24 cellular contexts compared by ENCODE assay signal in genomic region chr3:22377421-22377820, GRCh38.
DNase-seq lines count a peak whose midpoint lies in the region; ATAC-seq and FAIRE-seq lines count a peak whose summit lies in the region.
"Had no signal": no experiment of that assay in that cellular context is flagged by ENCODE, and none has a peak within 500 bp of the region (broad histone marks: within the 10 kb centered on the region; RNA-seq: fewer than 3 reads in every experiment).

No MANE protein-coding gene starts in this region.

- intact Hi-C loops in naive thymus-derived CD4-positive, alpha-beta T cell (cut with micrococcal nuclease) = no loop called here

- peaks cover 0 to 14% (median 7%) of the 10 kb centered on the region in 11 donors for H3K9me3 Mint-ChIP-seq in naive thymus-derived CD4-positive, alpha-beta T cell

- H3K36me3 ChIP-seq in naive thymus-derived CD4-positive, alpha-beta T cell (ENCODE audit: control insufficient read depth in 2 of 3, insufficient read depth in 3 of 3, low read length in 3 of 3) = no peaks in the 10 kb centered on the region
- H3K36me3 ChIP-seq: colonic mucosa, SJSA1, transverse colon had no signal

- POLR2A ChIA-PET in naive thymus-derived CD4-positive, alpha-beta T cell (lab: Charles Lee) = no interaction called here

- peaks cover 8 to 23% (median 16%) of the 10 kb centered on the region in 5 donors for H3K27me3 Mint-ChIP-seq in naive thymus-derived CD4-positive, alpha-beta T cell
- H3K27me3 Mint-ChIP-seq: CD4-positive, CD25-positive, alpha-beta regulatory T cell had no signal

- CTCF ChIA-PET in naive thymus-derived CD4-positive, alpha-beta T cell (lab: Charles Lee) = no interaction called here

- H3K9me3 ChIP-seq in naive thymus-derived CD4-positive, alpha-beta T cell (ENCODE audit: control insufficient read depth in 2 of 3, low read length in 3 of 3) = no peaks in the 10 kb centered on the region
- H3K9me3 ChIP-seq: colonic mucosa, SJSA1, transverse colon had no signal

- peaks cover 0 to 12% (median 0%) of the 10 kb centered on the region in 5 donors for H3K36me3 Mint-ChIP-seq in naive thymus-derived CD4-positive, alpha-beta T cell
- H3K36me3 Mint-ChIP-seq: CD4-positive, CD25-positive, alpha-beta regulatory T cell had no signal

- no peaks in the 10 kb centered on the region for H3K4me1 ChIP-seq in naive thymus-derived CD4-positive, alpha-beta T cell (ENCODE audit: control insufficient read depth in 2 of 2, insufficient read depth in 2 of 2, low read length in 2 of 2)
- H3K4me1 ChIP-seq: colonic mucosa, SJSA1 had no signal

- H3K4me1 Mint-ChIP-seq in naive thymus-derived CD4-positive, alpha-beta T cell = peaks cover 0 to 5% (median 3%) of the 10 kb centered on the region in 7 donors
- H3K4me1 Mint-ChIP-seq: activated CD8-positive, alpha-beta memory T cell treated with anti-CD3 and anti-CD28 coated beads, Interleukin-2, amount 10 ng/mL, durations not matched to agents 7 days and 5 days had no signal

- no peaks in the 10 kb centered on the region for H3K27me3 ChIP-seq in naive thymus-derived CD4-positive, alpha-beta T cell (ENCODE audit: control insufficient read depth in 2 of 2, insufficient read depth in 2 of 2, low read length in 2 of 2)
- H3K27me3 ChIP-seq: colonic mucosa, SJSA1 had no signal

- no peak overlapping the region for H3K27ac ChIP-seq in naive thymus-derived CD4-positive, alpha-beta T cell (ENCODE audit: low read depth, low read length)
- H3K27ac ChIP-seq: colonic mucosa, SJSA1, transverse colon had no signal

- ATAC-seq in GM19467 (IDR thresholded peaks at IDR 0.05; ENCODE audit: unreplicated experiment) (no peak), GM21576 (IDR thresholded peaks at IDR 0.05; ENCODE audit: unreplicated experiment) (no peak), GM19397 (IDR thresholded peaks at IDR 0.05; ENCODE audit: unreplicated experiment) (no peak)
- ATAC-seq in naive thymus-derived CD4-positive, alpha-beta T cell = no peak
- ATAC-seq: activated CD8-positive, alpha-beta memory T cell treated with anti-CD3 and anti-CD28 coated beads, Interleukin-2, amount 10 ng/mL, durations not matched to agents 7 days and 5 days; natural killer cell treated with Interleukin-12 subunit alpha and Interleukin-12 subunit beta and Interleukin-15 and Interleukin-18, amount 100 ng/mL, for 72 hours; stimulated activated naive CD8-positive, alpha-beta T cell treated with anti-CD3 and anti-CD28 coated beads, Interleukin-15, Interleukin-2, amounts not matched to agents 100 U/mL and 50 U/mL, for 24 hours had no signal

- peak; percentile 47 for DNase-seq in A172 (ENCODE audit: low spot score)
- DNase-seq in HTR-8/SVneo (ENCODE audit: insufficient read length, low spot score) = peak; percentile 37
- DNase-seq in astrocyte of the hippocampus (ENCODE audit: low read depth, low spot score) = peak; percentile 35
- DNase-seq in glomerular visceral epithelial cell (ENCODE audit: extremely low spot score) = peak; percentile 72
- DNase-seq in naive thymus-derived CD4-positive, alpha-beta T cell = no peak
- DNase-seq: 8988T; activated CD4-positive, CD25-positive, alpha-beta regulatory T cell treated with anti-CD3 and anti-CD28 coated beads, Interleukin-2, amount 50 U/mL, for 72 hours; activated CD8-positive, alpha-beta memory T cell treated with anti-CD3 and anti-CD28 coated beads, Interleukin-2, amount 10 ng/mL, durations not matched to agents 7 days and 5 days; activated effector memory CD4-positive, alpha-beta T cell treated with anti-CD3 and anti-CD28 coated beads, Interleukin-2, amount 50 U/mL, for 16 hours; amniotic stem cell; CD4-positive, CD25-positive, alpha-beta regulatory T cell; colonic mucosa; DMS53; glutamatergic neuron; immature natural killer cell; NCI-H345; stimulated activated naive CD8-positive, alpha-beta T cell treated with anti-CD3 and anti-CD28 coated beads, Interleukin-15, Interleukin-2, amounts not matched to agents 100 U/mL and 50 U/mL, for 24 hours; transverse colon had no signal

- no peak overlapping the region for H3K4me3 Mint-ChIP-seq in naive thymus-derived CD4-positive, alpha-beta T cell
- H3K4me3 Mint-ChIP-seq: activated CD8-positive, alpha-beta memory T cell treated with anti-CD3 and anti-CD28 coated beads, Interleukin-2, amount 10 ng/mL, durations not matched to agents 7 days and 5 days; CD4-positive, CD25-positive, alpha-beta regulatory T cell; immature natural killer cell; natural killer cell treated with Interleukin-12 subunit alpha and Interleukin-12 subunit beta and Interleukin-15 and Interleukin-18, amount 100 ng/mL, for 72 hours had no signal

- H3K27ac Mint-ChIP-seq in naive thymus-derived CD4-positive, alpha-beta T cell = no peak overlapping the region
- H3K27ac Mint-ChIP-seq: activated CD8-positive, alpha-beta memory T cell treated with anti-CD3 and anti-CD28 coated beads, Interleukin-2, amount 10 ng/mL, durations not matched to agents 7 days and 5 days; CD4-positive, CD25-positive, alpha-beta regulatory T cell; immature natural killer cell; natural killer cell treated with Interleukin-12 subunit alpha and Interleukin-12 subunit beta and Interleukin-15 and Interleukin-18, amount 100 ng/mL, for 72 hours had no signal

- no peak overlapping the region for H3K4me3 ChIP-seq in naive thymus-derived CD4-positive, alpha-beta T cell (ENCODE audit: low read length)
- H3K4me3 ChIP-seq: colonic mucosa, SJSA1, transverse colon had no signal

- FAIRE-seq in HTR-8/SVneo (lab: Jason Lieb, UNC) = no peak
- FAIRE-seq: endothelial cell of umbilical vein had no signal

Comparison
In these comparisons a context has a peak if more than half of its experiments do, and no peak if none do; other contexts are left out.
1. DNase-seq: peak in A172 (single experiment), HTR-8/SVneo (single experiment), astrocyte of the hippocampus (single experiment) and glomerular visceral epithelial cell (single experiment); none in naive thymus-derived CD4-positive, alpha-beta T cell (0 of 9).